In the genomic region with DNA sequence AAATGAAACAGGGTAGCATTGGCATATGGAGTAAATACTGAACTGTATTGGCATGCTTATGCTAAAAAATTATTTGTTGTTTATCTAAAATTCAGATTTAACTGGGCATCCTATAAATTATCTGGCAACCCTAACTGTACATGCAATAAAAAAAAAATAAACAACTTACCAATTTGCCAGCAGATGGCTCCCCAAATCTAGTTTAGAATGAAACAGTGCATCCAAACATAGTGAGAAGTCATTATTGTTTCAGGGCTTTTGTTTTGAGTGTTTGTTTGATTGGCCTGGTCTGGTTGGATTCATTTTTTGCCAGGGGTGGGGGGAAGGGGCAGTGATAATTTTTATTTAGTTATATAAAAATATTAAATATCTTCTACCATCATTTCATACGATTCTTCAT, we compare ENCODE assay signal across 8 cellular contexts. TPM values are rescaled to one million over a fixed set of nuclear protein-coding genes. Genes with fewer than 3 reads are reported as not detected.
DNase-seq lines count a peak whose midpoint lies in the region; ATAC-seq and TF ChIP-seq lines count a peak whose summit lies in the region.

No MANE protein-coding gene starts in this region.

- H3K4me1 ChIP-seq in lung (ENCODE audit: control insufficient read depth in 2 of 2, insufficient read depth in 2 of 2, low read length in 2 of 2): peaks cover 0 to under 1% of the 10 kb centered on the region in 2 donors

- no peaks in the 10 kb centered on the region for H3K36me3 ChIP-seq in lung (ENCODE audit: control insufficient read depth in 2 of 2, insufficient read depth in 2 of 2, low read length in 2 of 2)

- no peaks in the 10 kb centered on the region for H3K27me3 Mint-ChIP-seq in activated T-cell treated with anti-CD3 and anti-CD28 coated beads, Interleukin-2, amount 50 U/mL, for 72 hours (ENCODE audit: low read depth)
- peaks cover 11% of the 10 kb centered on the region for H3K27me3 Mint-ChIP-seq in activated T-cell treated with anti-CD3 and anti-CD28 coated beads, Interleukin-2, amount 50 U/mL, for 24 hours
- no peaks in the 10 kb centered on the region for H3K27me3 Mint-ChIP-seq in mesothelial cell of epicardium (ENCODE audit: low read depth)

- no peak for DNase-seq in activated T-cell treated with anti-CD3 and anti-CD28 coated beads, Interleukin-2, amount 50 U/mL, for 72 hours
- DNase-seq in activated T-cell treated with anti-CD3 and anti-CD28 coated beads, Interleukin-2, amount 50 U/mL, for 24 hours: no peak
- DNase-seq in NCI-H128 (lab: John Stamatoyannopoulos, UW; ENCODE audit: unreplicated experiment): peak; percentile 0
- peak; percentile 52 for DNase-seq in amniotic epithelial cell (ENCODE audit: low read depth)
- no peak for DNase-seq in lung (ENCODE audit: low spot score)
- DNase-seq in mesothelial cell of epicardium (ENCODE audit: low spot score in 2 of 2, unreplicated experiment in 2 of 2): no peak

- WGBS in lung, 2 donors: 78 to 91% methylated on average over 1 of the region's 1 CpG

- H3K4me3 ChIP-seq in lung: no peak overlapping the region

- no peaks in the 10 kb centered on the region for H3K27me3 ChIP-seq in lung (ENCODE audit: control insufficient read depth, insufficient read depth)

- no peaks in the 10 kb centered on the region for H3K9me3 ChIP-seq in lung (ENCODE audit: control insufficient read depth in 2 of 2, insufficient read depth in 1 of 2, low read length in 1 of 2)

- no peak overlapping the region for H3K27ac ChIP-seq in lung (ENCODE audit: low read depth in 1 of 2, low read length in 1 of 2)

- peak; percentile 29 to 42 for ATAC-seq in activated T-cell treated with anti-CD3 and anti-CD28 coated beads, Interleukin-2, amount 50 U/mL, for 72 hours (replicated peaks in 1 of 2)
- ATAC-seq in lung (ENCODE audit: insufficient read depth, low FRiP score) (no peak), GM21515 (IDR thresholded peaks at IDR 0.05; ENCODE audit: unreplicated experiment) (no peak), GM18519 (IDR thresholded peaks at IDR 0.05; ENCODE audit: low FRiP score, unreplicated experiment) (no peak)

- TF ChIP-seq CTCF in lung (IDR thresholded peaks at IDR 0.05; ENCODE audit: control extremely low read depth, extremely low read depth) (peak; percentile 15), mesothelial cell of epicardium (IDR thresholded peaks at IDR 0.05; ENCODE audit: unreplicated experiment) (no peak)

- H3K9me3 Mint-ChIP-seq in activated T-cell treated with anti-CD3 and anti-CD28 coated beads, Interleukin-2, amount 50 U/mL, for 72 hours: no peaks in the 10 kb centered on the region
- no peaks in the 10 kb centered on the region for H3K9me3 Mint-ChIP-seq in activated T-cell treated with anti-CD3 and anti-CD28 coated beads, Interleukin-2, amount 50 U/mL, for 24 hours
- no peaks in the 10 kb centered on the region for H3K9me3 Mint-ChIP-seq in mesothelial cell of epicardium

- H3K4me1 Mint-ChIP-seq in activated T-cell treated with anti-CD3 and anti-CD28 coated beads, Interleukin-2, amount 50 U/mL, for 72 hours (ENCODE audit: low read depth): peaks cover 20% of the 10 kb centered on the region
- H3K4me1 Mint-ChIP-seq in activated T-cell treated with anti-CD3 and anti-CD28 coated beads, Interleukin-2, amount 50 U/mL, for 24 hours (ENCODE audit: low read depth): peaks cover 9% of the 10 kb centered on the region
- peaks cover 6% of the 10 kb centered on the region for H3K4me1 Mint-ChIP-seq in mesothelial cell of epicardium

- H3K27ac Mint-ChIP-seq in activated T-cell treated with anti-CD3 and anti-CD28 coated beads, Interleukin-2, amount 50 U/mL, for 72 hours: no peak overlapping the region
- H3K27ac Mint-ChIP-seq in activated T-cell treated with anti-CD3 and anti-CD28 coated beads, Interleukin-2, amount 50 U/mL, for 24 hours: no peak overlapping the region
- H3K27ac Mint-ChIP-seq in mesothelial cell of epicardium: no peak overlapping the region

- no peaks in the 10 kb centered on the region for H3K36me3 Mint-ChIP-seq in activated T-cell treated with anti-CD3 and anti-CD28 coated beads, Interleukin-2, amount 50 U/mL, for 72 hours (ENCODE audit: insufficient read depth in 2 of 2)
- H3K36me3 Mint-ChIP-seq in activated T-cell treated with anti-CD3 and anti-CD28 coated beads, Interleukin-2, amount 50 U/mL, for 24 hours (ENCODE audit: low read depth): no peaks in the 10 kb centered on the region
- H3K36me3 Mint-ChIP-seq in mesothelial cell of epicardium: no peaks in the 10 kb centered on the region

- H3K4me3 Mint-ChIP-seq in activated T-cell treated with anti-CD3 and anti-CD28 coated beads, Interleukin-2, amount 50 U/mL, for 72 hours: no peak overlapping the region
- no peak overlapping the region for H3K4me3 Mint-ChIP-seq in activated T-cell treated with anti-CD3 and anti-CD28 coated beads, Interleukin-2, amount 50 U/mL, for 24 hours
- no peak overlapping the region for H3K4me3 Mint-ChIP-seq in mesothelial cell of epicardium

RNA-seq across cellular contexts. Expression of a gene that starts 12.8 kb away (rescaled TPM):
- total RNA-seq in activated T-cell treated with anti-CD3 and anti-CD28 coated beads, Interleukin-2, amount 50 U/mL, for 72 hours: 1 to 10 TPM; 4.5 to 6.7 TPM
- total RNA-seq in lung (10 to 100 TPM; 15.4 to 20.5 TPM), mesothelial cell of epicardium (21.8 to 24.4 TPM (median 22.4 TPM) in 3 replicates)
- polyA plus RNA-seq in lung: 1 to 10 TPM; 6.5 to 7.1 TPM

Comparison
In these comparisons a context has a peak if more than half of its experiments do, and no peak if none do; other contexts are left out.
1. ATAC-seq: peak in activated T-cell treated with anti-CD3 and anti-CD28 coated beads, Interleukin-2, amount 50 U/mL, for 72 hours (2 of 2); none in lung (single experiment), GM21515 (single experiment) and GM18519 (single experiment).
2. DNase-seq: peak in NCI-H128 (single experiment) and amniotic epithelial cell (single experiment); none in activated T-cell treated with anti-CD3 and anti-CD28 coated beads, Interleukin-2, amount 50 U/mL, for 72 hours (0 of 2), activated T-cell treated with anti-CD3 and anti-CD28 coated beads, Interleukin-2, amount 50 U/mL, for 24 hours (single experiment), lung (single experiment) and mesothelial cell of epicardium (0 of 2).